8 cellular contexts compared by ENCODE assay signal in genomic region chr6:31664790-31665500, GRCh38. TPM values are rescaled to one million over a fixed set of nuclear protein-coding genes. Genes with fewer than 3 reads are reported as not detected.
A peak's percentile ranks its signal among the peaks of the same experiment; 100 is the strongest.
DNase-seq lines count a peak whose midpoint lies in the region; ATAC-seq, FAIRE-seq and TF ChIP-seq lines count a peak whose summit lies in the region.

Gene GPANK1, minus strand, starts transcription at chr6:31664997. Its CDS starts 519 bp downstream, at chr6:31664478.

- peak within 1 kb of the TSS; percentile 92 for H3K27ac ChIP-seq in CD4-positive, alpha-beta memory T cell (ENCODE audit: low read depth, low read length)
- H3K27ac ChIP-seq in neutrophil, result peak within 1 kb of the TSS; percentile 96
- H3K27ac ChIP-seq in subcutaneous abdominal adipose tissue (ENCODE audit: low read depth, low read length), result peak within 1 kb of the TSS; percentile 97

- peaks cover 0 to 2% (median 0%) of the 10 kb centered on the region in 8 donors for H3K9me3 Mint-ChIP-seq in CD4-positive, alpha-beta memory T cell
- H3K9me3 Mint-ChIP-seq in activated naive CD4-positive, alpha-beta T cell treated with anti-CD3 and anti-CD28 coated beads, Interleukin-2, amount 10 ng/mL, durations not matched to agents 7 days and 5 days, result no peaks in the 10 kb centered on the region

- no peak for FAIRE-seq in frontal cortex (lab: Jason Lieb, UNC)

- no peak for TF ChIP-seq CTCF in neutrophil (IDR thresholded peaks at IDR 0.05)

- peak; percentile 21 for ATAC-seq in GM21737 (IDR thresholded peaks at IDR 0.05; ENCODE audit: unreplicated experiment)
- ATAC-seq in SK-N-SH treated with all-trans-retinoic acid at 6 μM for 48 hours, result peak; percentile 71

- no peaks in the 10 kb centered on the region for H3K27me3 Mint-ChIP-seq in CD4-positive, alpha-beta memory T cell
- no peaks in the 10 kb centered on the region for H3K27me3 Mint-ChIP-seq in activated naive CD4-positive, alpha-beta T cell treated with anti-CD3 and anti-CD28 coated beads, Interleukin-2, amount 10 ng/mL, durations not matched to agents 7 days and 5 days

- no peaks in the 10 kb centered on the region for H3K27me3 ChIP-seq in CD4-positive, alpha-beta memory T cell (ENCODE audit: insufficient read depth, low read length)
- H3K27me3 ChIP-seq in neutrophil (no peaks in the 10 kb centered on the region), subcutaneous abdominal adipose tissue (ENCODE audit: control insufficient read depth in 5 of 5, insufficient read depth in 4 of 5, low read length in 5 of 5) (no peaks in the 10 kb centered on the region)

- H3K36me3 Mint-ChIP-seq in CD4-positive, alpha-beta memory T cell, result peaks cover 39 to 66% of the 10 kb centered on the region in 2 donors
- H3K36me3 Mint-ChIP-seq in activated naive CD4-positive, alpha-beta T cell treated with anti-CD3 and anti-CD28 coated beads, Interleukin-2, amount 10 ng/mL, durations not matched to agents 7 days and 5 days, result peaks cover 70% of the 10 kb centered on the region

- H3K4me1 ChIP-seq in CD4-positive, alpha-beta memory T cell (ENCODE audit: insufficient read depth, low read length), result peaks cover 60% of the 10 kb centered on the region
- peaks cover 47 to 59% of the 10 kb centered on the region in 2 experiments for H3K4me1 ChIP-seq in neutrophil (ENCODE audit: control insufficient read depth in 1 of 2, insufficient read depth in 1 of 2, low read depth in 1 of 2, low read length in 1 of 2)
- H3K4me1 ChIP-seq in subcutaneous abdominal adipose tissue (ENCODE audit: control insufficient read depth in 5 of 5, insufficient read depth in 5 of 5, low read length in 5 of 5), result peaks cover 14 to 61% (median 43%) of the 10 kb centered on the region in 5 donors

- CTCF ChIA-PET in CD4-positive, alpha-beta memory T cell (lab: Charles Lee; ENCODE audit: partially characterized antibody), result interaction anchor here (0.7 to 4.6 kb wide), 6 partner anchors 11 to 142 kb away, joined by 3 to 28 read pairs (median 4); partner anchors contain the start of genes APOM, BAG6, LSM2 and LY6G5C
- CTCF ChIA-PET in activated naive CD4-positive, alpha-beta T cell treated with anti-CD3 and anti-CD28 coated beads, Interleukin-2, amount 10 ng/mL, durations not matched to agents 7 days and 5 days (lab: Charles Lee), result interaction anchor here (0.7 to 1.7 kb wide), 5 partner anchors 11 to 105 kb away, joined by 3 to 9 read pairs (median 3); no protein-coding TSS in a partner anchor

- H3K9ac ChIP-seq in subcutaneous abdominal adipose tissue (ENCODE audit: low read length in 5 of 5), result peak within 1 kb of the TSS; percentile 88 to 97 (median 96)

- peak; percentile 89 to 96 (median 91) for DNase-seq in CD4-positive, alpha-beta memory T cell
- DNase-seq in NCI-H1105 (lab: John Stamatoyannopoulos, UW) (peak; percentile 95), frontal cortex (ENCODE audit: low spot score in 2 of 2) (peak; percentile 80 to 81)
- DNase-seq in activated naive CD4-positive, alpha-beta T cell treated with anti-CD3 and anti-CD28 coated beads, Interleukin-2, amount 10 ng/mL, durations not matched to agents 7 days and 5 days, result peak; percentile 94

- H3K9me3 ChIP-seq in CD4-positive, alpha-beta memory T cell (ENCODE audit: control insufficient read depth in 1 of 2, low read length in 2 of 2), result no peaks in the 10 kb centered on the region
- no peaks in the 10 kb centered on the region for H3K9me3 ChIP-seq in neutrophil
- H3K9me3 ChIP-seq in subcutaneous abdominal adipose tissue (ENCODE audit: control insufficient read depth in 5 of 5, low read length in 5 of 5), result no peaks in the 10 kb centered on the region

- POLR2A ChIA-PET in CD4-positive, alpha-beta memory T cell (lab: Charles Lee; ENCODE audit: partially characterized antibody), result interaction anchor here (0.7 to 8.6 kb wide), 30 partner anchors 11 to 1611 kb away, joined by 3 to 269 read pairs (median 4); partner anchors contain the start of genes ABHD16A, APOM, BAG6 and DDX39B

- H3K27ac Mint-ChIP-seq in CD4-positive, alpha-beta memory T cell, result peak within 1 kb of the TSS; percentile 94 to 100 (median 99)
- H3K27ac Mint-ChIP-seq in activated naive CD4-positive, alpha-beta T cell treated with anti-CD3 and anti-CD28 coated beads, Interleukin-2, amount 10 ng/mL, durations not matched to agents 7 days and 5 days, result peak within 1 kb of the TSS; percentile 98

- peak within 1 kb of the TSS; percentile 89 to 100 (median 96) for H3K4me3 Mint-ChIP-seq in CD4-positive, alpha-beta memory T cell
- peak within 1 kb of the TSS; percentile 100 for H3K4me3 Mint-ChIP-seq in activated naive CD4-positive, alpha-beta T cell treated with anti-CD3 and anti-CD28 coated beads, Interleukin-2, amount 10 ng/mL, durations not matched to agents 7 days and 5 days

- peak within 1 kb of the TSS; percentile 94 to 96 for H3K4me3 ChIP-seq in CD4-positive, alpha-beta memory T cell (ENCODE audit: low read length in 2 of 2)
- peak within 1 kb of the TSS; percentile 81 to 97 for H3K4me3 ChIP-seq in neutrophil (ENCODE audit: low read depth in 1 of 2, low read length in 1 of 2)
- H3K4me3 ChIP-seq in subcutaneous abdominal adipose tissue (ENCODE audit: low read depth in 1 of 5, low read length in 5 of 5), result peak within 1 kb of the TSS; percentile 70 to 98 (median 92)

- H3K36me3 ChIP-seq in CD4-positive, alpha-beta memory T cell (ENCODE audit: insufficient read depth, low read length), result peaks cover 40% of the 10 kb centered on the region
- H3K36me3 ChIP-seq in neutrophil (peaks cover 57% of the 10 kb centered on the region), subcutaneous abdominal adipose tissue (ENCODE audit: control insufficient read depth in 5 of 5, insufficient read depth in 5 of 5, low read length in 5 of 5) (peaks cover 4 to 42% (median 36%) of the 10 kb centered on the region in 5 donors)

- H3K4me1 Mint-ChIP-seq in CD4-positive, alpha-beta memory T cell, result peaks cover 35 to 74% (median 52%) of the 10 kb centered on the region in 4 donors
- peaks cover 82% of the 10 kb centered on the region for H3K4me1 Mint-ChIP-seq in activated naive CD4-positive, alpha-beta T cell treated with anti-CD3 and anti-CD28 coated beads, Interleukin-2, amount 10 ng/mL, durations not matched to agents 7 days and 5 days

- intact Hi-C loops in CD4-positive, alpha-beta memory T cell (cut with micrococcal nuclease), result loop anchor here (1.0 to 10.0 kb wide), 13 partner anchors 13 to 1540 kb away; partner anchors contain the start of genes ABHD16A, AGPAT1, ATP6V1G2 and BAG6

TF ChIP-seq in SK-N-SH treated with all-trans-retinoic acid at 6 μM for 48 hours, 23 proteins besides CTCF, POLR2A, EP300 and RAD21:
- TF ChIP-seq, protein P1, sequence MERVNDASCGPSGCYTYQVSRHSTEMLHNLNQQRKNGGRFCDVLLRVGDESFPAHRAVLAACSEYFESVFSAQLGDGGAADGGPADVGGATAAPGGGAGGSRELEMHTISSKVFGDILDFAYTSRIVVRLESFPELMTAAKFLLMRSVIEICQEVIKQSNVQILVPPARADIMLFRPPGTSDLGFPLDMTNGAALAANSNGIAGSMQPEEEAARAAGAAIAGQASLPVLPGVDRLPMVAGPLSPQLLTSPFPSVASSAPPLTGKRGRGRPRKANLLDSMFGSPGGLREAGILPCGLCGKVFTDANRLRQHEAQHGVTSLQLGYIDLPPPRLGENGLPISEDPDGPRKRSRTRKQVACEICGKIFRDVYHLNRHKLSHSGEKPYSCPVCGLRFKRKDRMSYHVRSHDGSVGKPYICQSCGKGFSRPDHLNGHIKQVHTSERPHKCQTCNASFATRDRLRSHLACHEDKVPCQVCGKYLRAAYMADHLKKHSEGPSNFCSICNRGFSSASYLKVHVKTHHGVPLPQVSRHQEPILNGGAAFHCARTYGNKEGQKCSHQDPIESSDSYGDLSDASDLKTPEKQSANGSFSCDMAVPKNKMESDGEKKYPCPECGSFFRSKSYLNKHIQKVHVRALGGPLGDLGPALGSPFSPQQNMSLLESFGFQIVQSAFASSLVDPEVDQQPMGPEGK (CRISPR knock-in tag; IDR thresholded peaks at IDR 0.05; ENCODE audit: borderline replicate concordance), result no peak

RNA-seq across cellular contexts. Expression of gene GPANK1, which starts in this region (rescaled TPM):
- 10 to 100 TPM; 25.1 to 25.5 TPM for total RNA-seq in CD4-positive, alpha-beta memory T cell
- 10 to 100 TPM; 16.7 to 19.5 TPM for polyA plus RNA-seq in CD4-positive, alpha-beta memory T cell
- 11.4 TPM for total RNA-seq in frontal cortex

Comparison
In these comparisons a context has a peak if more than half of its experiments do, and no peak if none do; other contexts are left out.
1. Peak in every context shown above with its lines: DNase-seq, ATAC-seq, H3K4me3 ChIP-seq and H3K27ac ChIP-seq.